8 cellular contexts compared by ENCODE assay signal in the genomic region with DNA sequence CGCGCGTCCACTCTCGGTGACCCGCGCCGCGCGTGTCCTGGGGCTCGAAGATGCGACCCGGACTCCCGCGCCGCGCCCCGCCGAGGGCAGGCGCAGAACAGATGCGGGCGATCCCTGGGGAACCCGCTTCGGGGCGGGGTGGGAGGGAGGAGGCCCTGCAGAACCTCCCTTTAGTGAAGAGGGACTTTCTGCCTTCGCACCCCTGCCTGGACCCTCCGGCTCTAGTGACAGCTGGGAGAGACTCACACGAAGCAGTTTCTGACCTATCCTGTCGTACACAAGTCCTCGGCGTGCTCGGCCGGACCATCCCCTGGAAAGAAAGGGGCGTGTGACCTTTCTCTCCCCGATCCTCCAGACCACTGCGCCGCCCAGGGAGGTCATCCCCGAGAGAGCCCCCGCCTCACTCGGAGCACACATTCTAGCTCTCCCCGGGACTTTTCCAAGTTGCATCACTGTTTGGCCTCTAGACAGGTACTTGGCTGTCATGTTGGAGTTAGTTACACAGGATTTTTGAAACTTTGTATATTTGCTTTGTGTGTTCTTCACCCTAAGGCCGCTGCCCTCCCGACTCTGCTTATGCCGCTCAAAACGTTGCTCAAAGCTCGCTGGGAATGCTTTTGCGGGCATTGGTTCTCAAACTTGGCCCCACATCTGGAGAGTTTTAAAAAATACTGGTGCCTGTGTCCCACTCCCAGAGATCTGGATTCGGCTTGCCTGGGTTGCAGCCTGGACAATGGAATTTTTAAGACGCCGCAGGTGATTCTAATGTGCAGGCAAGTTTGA. TPM values are rescaled to one million over a fixed set of nuclear protein-coding genes. Genes with fewer than 3 reads are reported as not detected.
A peak's percentile ranks its signal among the peaks of the same experiment; 100 is the strongest.
DNase-seq lines count a peak whose midpoint lies in the region; TF ChIP-seq lines count a peak whose summit lies in the region.

No MANE protein-coding gene starts in this region.

- TF ChIP-seq CTCF in AG10803 (conservative IDR thresholded peaks at IDR 0.05; ENCODE audit: low read length) (no peak), dorsolateral prefrontal cortex (IDR thresholded peaks at IDR 0.05 in 54 of 56, conservative IDR thresholded peaks at IDR 0.05 in 2 of 56; ENCODE audit: low read depth in 1 of 56, partially characterized antibody in 56 of 56) (no peak), uterus (IDR thresholded peaks at IDR 0.05) (no peak)

- H3K4me3 ChIP-seq in AG10803 (ENCODE audit: low read length) (peak overlapping the region; percentile 58), dorsolateral prefrontal cortex (peak overlapping the region; percentile 43 to 78 (median 65)), mesodermal cell (ENCODE audit: extremely low read depth, insufficient read depth, low read length, poor library complexity, severe bottlenecking) (peak overlapping the region; percentile 55), uterus (peak overlapping the region; percentile 82 to 97)

- DNase-seq in AG10803 (ENCODE audit: low read depth) (no peak), HT-29 (ENCODE audit: low spot score) (peak; percentile 22), dorsolateral prefrontal cortex (no peak), uterus (peak; percentile 57 to 59)
- DNase-seq in activated CD8-positive, alpha-beta memory T cell treated with anti-CD3 and anti-CD28 coated beads for 24 hours = no peak
- DNase-seq in activated CD8-positive, alpha-beta memory T cell treated with anti-CD3 and anti-CD28 coated beads, Interleukin-2, amount 50 U/mL, for 4 hours = no peak
- DNase-seq in stimulated activated naive CD4-positive, alpha-beta T cell (lab: John Stamatoyannopoulos, UW) = no peak

- intact Hi-C loops in dorsolateral prefrontal cortex (cut with DNase I) (no loop called here), uterus (cut with DNase I; ENCODE audit: low total_unique reads) (loop anchor here (10.0 kb wide), 1 partner anchor 88 kb away; no protein-coding TSS in a partner anchor)

- H3K27ac ChIP-seq in dorsolateral prefrontal cortex (peak overlapping the region in 32 of 59 donors; percentile 3 to 77 (median 41)), mesodermal cell (ENCODE audit: low read depth, low read length, severe bottlenecking) (peak overlapping the region; percentile 29), uterus (peak overlapping the region; percentile 83 to 86)

- TF ChIP-seq POLR2A in uterus (IDR thresholded peaks at IDR 0.05) = no peak

- H3K36me3 ChIP-seq in mesodermal cell (ENCODE audit: control insufficient read depth, insufficient read depth, low read length) (peaks cover 13% of the 10 kb centered on the region), uterus (no peaks in the 10 kb centered on the region)

- H3K27me3 ChIP-seq in dorsolateral prefrontal cortex (peaks cover 0 to 29% (median 4%) of the 10 kb centered on the region in 45 donors), uterus (no peaks in the 10 kb centered on the region)

- WGBS in mesodermal cell (ENCODE audit: insufficient coverage in 2 of 2), 2 experiments = 8% methylated on average over 41 to 44 of the region's 49 CpGs

- H3K4me1 ChIP-seq in mesodermal cell (ENCODE audit: control insufficient read depth, insufficient read depth, low read length, poor library complexity, severe bottlenecking) (peaks cover 29% of the 10 kb centered on the region), uterus (peaks cover 0 to 2% of the 10 kb centered on the region in 2 donors)

- H3K9me3 ChIP-seq in mesodermal cell (ENCODE audit: control insufficient read depth, low read length) (no peaks in the 10 kb centered on the region), uterus (no peaks in the 10 kb centered on the region)

RNA-seq across cellular contexts. Expression of a gene that starts 0.6 kb away (rescaled TPM):
- total RNA-seq in HT-29 (2014; rRNA removed; shearing (Covaris generic)) = 0.29 and 0.36 TPM in 2 replicates
- 10 to 100 TPM; 10.6 to 65.4 (median 22.7) TPM for total RNA-seq in dorsolateral prefrontal cortex
- 47.6 TPM for polyA plus RNA-seq in mesodermal cell (2013, experiment 1 of 2)
- 45.8 TPM for polyA plus RNA-seq in mesodermal cell (2013, experiment 2 of 2)
- total RNA-seq in uterus = 10 to 100 TPM; 15.1 to 74.4 (median 31.7) TPM

Comparison
In these comparisons a context has a peak if more than half of its experiments do, and no peak if none do; other contexts are left out.
1. DNase-seq: peak in HT-29 (single experiment) and uterus (2 of 2); none in AG10803 (single experiment), dorsolateral prefrontal cortex (0 of 10), activated CD8-positive, alpha-beta memory T cell treated with anti-CD3 and anti-CD28 coated beads for 24 hours (single experiment), activated CD8-positive, alpha-beta memory T cell treated with anti-CD3 and anti-CD28 coated beads, Interleukin-2, amount 50 U/mL, for 4 hours (single experiment) and stimulated activated naive CD4-positive, alpha-beta T cell (0 of 6).
2. H3K27ac ChIP-seq: peak in every context shown above with its lines; median percentile 84 in uterus; 41 in dorsolateral prefrontal cortex; 29 in mesodermal cell.
3. Peak in every context shown above with its lines, with median percentiles within 50 percentile points of each other: H3K4me3 ChIP-seq.